ENCODE assay signal across 18 cellular contexts in genomic region chr6:16396497-16397319, GRCh38.
"Had no signal": no experiment of that assay in that cellular context is flagged by ENCODE, and none has a peak within 500 bp of the region (broad histone marks: within the 10 kb centered on the region; RNA-seq: fewer than 3 reads in every experiment).

No MANE protein-coding gene starts in this region.

- H3K4me3 ChIP-seq: right atrium auricular region, SJSA1, skin epidermis, stomach, testis, upper lobe of left lung had no signal

- H3K4me3 Mint-ChIP-seq: activated naive CD8-positive, alpha-beta T cell treated with anti-CD3 and anti-CD28 coated beads, Interleukin-2, amount 10 ng/mL, durations not matched to agents 7 days and 5 days; dendritic cell treated with granulocyte-macrophage colony-stimulating factor and Interleukin-4, amounts not matched to agents 40 ng/mL and 50 ng/mL, for 4 days; nephron progenitor cell had no signal

- H3K9me3 Mint-ChIP-seq: activated naive CD8-positive, alpha-beta T cell treated with anti-CD3 and anti-CD28 coated beads, Interleukin-2, amount 10 ng/mL, durations not matched to agents 7 days and 5 days; dendritic cell treated with granulocyte-macrophage colony-stimulating factor and Interleukin-4, amounts not matched to agents 40 ng/mL and 50 ng/mL, for 4 days had no signal

- ATAC-seq: foreskin keratinocyte had no signal

- H3K27ac Mint-ChIP-seq: activated naive CD8-positive, alpha-beta T cell treated with anti-CD3 and anti-CD28 coated beads, Interleukin-2, amount 10 ng/mL, durations not matched to agents 7 days and 5 days; dendritic cell treated with granulocyte-macrophage colony-stimulating factor and Interleukin-4, amounts not matched to agents 40 ng/mL and 50 ng/mL, for 4 days; nephron progenitor cell; progenitor cell of endocrine pancreas had no signal

- DNase-seq: activated gamma-delta T cell; activated naive CD8-positive, alpha-beta T cell treated with anti-CD3 and anti-CD28 coated beads, Interleukin-2, amount 10 ng/mL, durations not matched to agents 7 days and 5 days; anterior cingulate cortex; cerebellar nuclear complex; effector memory CD4-positive, alpha-beta T cell; foreskin keratinocyte; glutamatergic neuron; nephron progenitor cell; occipital lobe; stomach; SW 1271; testis; upper lobe of left lung had no signal

- H3K36me3 ChIP-seq: right atrium auricular region, SJSA1, stomach, upper lobe of left lung had no signal

- H3K27me3 ChIP-seq: foreskin keratinocyte, right atrium auricular region, SJSA1, stomach, testis, upper lobe of left lung had no signal

- H3K27me3 Mint-ChIP-seq: activated naive CD8-positive, alpha-beta T cell treated with anti-CD3 and anti-CD28 coated beads, Interleukin-2, amount 10 ng/mL, durations not matched to agents 7 days and 5 days; dendritic cell treated with granulocyte-macrophage colony-stimulating factor and Interleukin-4, amounts not matched to agents 40 ng/mL and 50 ng/mL, for 4 days; progenitor cell of endocrine pancreas had no signal

- H3K4me1 Mint-ChIP-seq: nephron progenitor cell had no signal
